Comparison of ENCODE assay signal across 14 cellular contexts in the genomic region with DNA sequence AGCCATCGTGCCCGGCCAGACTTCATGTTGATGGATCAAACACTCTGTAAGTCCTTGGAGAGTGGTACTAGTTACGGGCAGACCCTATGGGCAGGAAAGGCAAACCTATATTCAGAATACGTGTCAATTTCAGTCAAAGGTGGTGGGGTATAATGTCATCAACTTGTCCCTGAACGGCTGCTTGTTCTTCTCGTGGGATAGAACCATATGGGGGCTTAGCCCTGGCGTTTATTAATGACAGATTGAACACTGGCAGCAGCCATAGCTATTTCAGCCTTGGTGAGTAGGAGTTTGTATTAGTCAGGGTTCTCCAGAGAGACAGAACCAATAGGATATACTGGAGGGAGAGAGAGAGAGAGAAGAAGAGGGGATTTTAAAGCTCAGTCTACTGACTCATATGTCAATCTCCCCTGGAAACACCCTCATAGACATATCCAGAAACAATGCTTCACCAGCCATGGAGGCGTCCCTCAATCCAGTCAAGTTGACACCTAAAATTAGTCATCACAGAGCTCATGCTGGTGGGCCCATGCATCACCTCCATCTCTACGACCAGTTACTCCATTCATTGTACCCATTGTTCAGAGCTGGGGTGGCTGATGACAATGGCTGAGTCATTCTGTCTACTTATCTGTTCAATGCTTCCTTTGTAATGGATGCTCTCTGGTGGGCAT. TPM values are rescaled to one million over a fixed set of nuclear protein-coding genes. Genes with fewer than 3 reads are reported as not detected.
DNase-seq lines count a peak whose midpoint lies in the region; ATAC-seq and TF ChIP-seq lines count a peak whose summit lies in the region.
"Had no signal": no experiment of that assay in that cellular context is flagged by ENCODE, and none has a peak within 500 bp of the region (broad histone marks: within the 10 kb centered on the region; RNA-seq: fewer than 3 reads in every experiment).

No MANE protein-coding gene starts in this region.

- H3K9me3 Mint-ChIP-seq in activated CD8-positive, alpha-beta memory T cell treated with anti-CD3 and anti-CD28 coated beads, Interleukin-2, amount 10 ng/mL, durations not matched to agents 7 days and 5 days (ENCODE audit: low read depth): no peaks in the 10 kb centered on the region

- TF ChIP-seq CTCF in body of pancreas (IDR thresholded peaks at IDR 0.05): no peak

- no peak overlapping the region for H3K4me3 Mint-ChIP-seq in activated CD8-positive, alpha-beta memory T cell treated with anti-CD3 and anti-CD28 coated beads, Interleukin-2, amount 10 ng/mL, durations not matched to agents 7 days and 5 days

- H3K27me3 ChIP-seq in body of pancreas: no peaks in the 10 kb centered on the region
- H3K27me3 ChIP-seq: left lung had no signal

- TF ChIP-seq POLR2A in body of pancreas (IDR thresholded peaks at IDR 0.05): no peak

- no peaks in the 10 kb centered on the region for H3K4me1 ChIP-seq in body of pancreas
- H3K4me1 ChIP-seq: left lung had no signal

- CTCF ChIA-PET in activated CD8-positive, alpha-beta memory T cell treated with anti-CD3 and anti-CD28 coated beads, Interleukin-2, amount 10 ng/mL, durations not matched to agents 7 days and 5 days (lab: Charles Lee): interaction anchor here (1.1 to 1.3 kb wide), 2 partner anchors 30 to 40 kb away, joined by 4 to 5 read pairs; no protein-coding TSS in a partner anchor

- no peaks in the 10 kb centered on the region for H3K36me3 Mint-ChIP-seq in activated CD8-positive, alpha-beta memory T cell treated with anti-CD3 and anti-CD28 coated beads, Interleukin-2, amount 10 ng/mL, durations not matched to agents 7 days and 5 days

- no peaks in the 10 kb centered on the region for H3K9me3 ChIP-seq in body of pancreas
- H3K9me3 ChIP-seq: neutrophil had no signal

- DNase-seq in activated CD8-positive, alpha-beta memory T cell treated with anti-CD3 and anti-CD28 coated beads, Interleukin-2, amount 10 ng/mL, durations not matched to agents 7 days and 5 days: peak; percentile 56
- no peak for DNase-seq in activated CD8-positive, alpha-beta memory T cell treated with anti-CD3 and anti-CD28 coated beads for 24 hours
- DNase-seq in astrocyte of the hippocampus (ENCODE audit: low read depth, low spot score): peak; percentile 27
- DNase-seq in stimulated activated CD4-positive, alpha-beta T cell treated with anti-CD3 and anti-CD28 coated beads, TNF-alpha, amount 100 ng/mL, for 48 hours (ENCODE audit: low read depth in 3 of 3): peak in 2 of 3 donors; percentile 40 to 73
- no peak for DNase-seq in body of pancreas
- DNase-seq in NCI-H1436 treated with DMSO at 0.1 percent for 48 hours (lab: John Stamatoyannopoulos, UW): no peak
- DNase-seq in NCI-H146 (lab: John Stamatoyannopoulos, UW): no peak
- DNase-seq: left lung, NCI-H2081 treated with DMSO at 0.1 percent for 48 hours, OCI-M1 had no signal

- no peak overlapping the region for H3K4me3 ChIP-seq in body of pancreas
- H3K4me3 ChIP-seq: left lung had no signal

- H3K27ac Mint-ChIP-seq in activated CD8-positive, alpha-beta memory T cell treated with anti-CD3 and anti-CD28 coated beads, Interleukin-2, amount 10 ng/mL, durations not matched to agents 7 days and 5 days: no peak overlapping the region
- H3K27ac Mint-ChIP-seq: activated T-helper 2 cell treated with anti-CD3 and anti-CD28 coated beads, Interferon-gamma antibody, Interleukin-2, Interleukin-4, amounts not matched to agents 10 μg/mL and 5 μg/mL and 100 μg/mL, durations not matched to agents 14 hours and 24 hours and 36 hours had no signal

- H3K27ac ChIP-seq in body of pancreas: no peak overlapping the region
- H3K27ac ChIP-seq: KMS-11, left lung, neutrophil had no signal

- no peaks in the 10 kb centered on the region for H3K36me3 ChIP-seq in body of pancreas (replicated peaks in 1 of 2; ENCODE audit: insufficient read depth in 1 of 2, low read depth in 2 of 2)
- H3K36me3 ChIP-seq: left lung, neutrophil had no signal

- no peaks in the 10 kb centered on the region for H3K27me3 Mint-ChIP-seq in activated CD8-positive, alpha-beta memory T cell treated with anti-CD3 and anti-CD28 coated beads, Interleukin-2, amount 10 ng/mL, durations not matched to agents 7 days and 5 days

- no peak for ATAC-seq in activated CD8-positive, alpha-beta memory T cell treated with anti-CD3 and anti-CD28 coated beads, Interleukin-2, amount 10 ng/mL, durations not matched to agents 7 days and 5 days
- ATAC-seq in HG03565 (IDR thresholded peaks at IDR 0.05; ENCODE audit: unreplicated experiment): peak; percentile 51
- ATAC-seq in body of pancreas: no peak
- ATAC-seq: left lung had no signal

- intact Hi-C loops in body of pancreas (cut with DNase I): no loop called here

- peaks cover 18% of the 10 kb centered on the region for H3K4me1 Mint-ChIP-seq in activated CD8-positive, alpha-beta memory T cell treated with anti-CD3 and anti-CD28 coated beads, Interleukin-2, amount 10 ng/mL, durations not matched to agents 7 days and 5 days

- WGBS in body of pancreas, 2 donors: 55 to 66% methylated on average over 9 of the region's 9 CpGs

RNA-seq across cellular contexts. Expression of gene AQP10, which starts 16.1 kb away (rescaled TPM):
- not detected for total RNA-seq in activated CD8-positive, alpha-beta memory T cell treated with anti-CD3 and anti-CD28 coated beads, Interleukin-2, amount 10 ng/mL, durations not matched to agents 7 days and 5 days
- total RNA-seq in body of pancreas: under 1 TPM in 1 of 2 donors, not detected in 1; 0.26 TPM
- total RNA-seq: activated T-helper 2 cell treated with anti-CD3 and anti-CD28 coated beads, Interferon-gamma antibody, Interleukin-2, Interleukin-4, amounts not matched to agents 10 μg/mL and 5 μg/mL and 100 μg/mL, durations not matched to agents 14 hours and 24 hours and 36 hours had no signal

RNA-seq across cellular contexts. Expression of gene ATP8B2, which starts 20.5 kb away (rescaled TPM):
- 10 to 100 TPM; 46.3 to 67.3 TPM for total RNA-seq in activated CD8-positive, alpha-beta memory T cell treated with anti-CD3 and anti-CD28 coated beads, Interleukin-2, amount 10 ng/mL, durations not matched to agents 7 days and 5 days
- 10 to 100 TPM; 10.9 to 16.3 TPM for total RNA-seq in body of pancreas

RNA-seq across cellular contexts. Expression of gene HAX1, which starts 32.4 kb away (rescaled TPM):
- total RNA-seq in activated CD8-positive, alpha-beta memory T cell treated with anti-CD3 and anti-CD28 coated beads, Interleukin-2, amount 10 ng/mL, durations not matched to agents 7 days and 5 days: 100 to 1,000 TPM; 104 to 123 TPM
- total RNA-seq in body of pancreas: 10 to 100 TPM; 44.5 to 54.5 TPM

Comparison
In these comparisons a context has a peak if more than half of its experiments do, and no peak if none do; other contexts are left out.
1. DNase-seq: peak in activated CD8-positive, alpha-beta memory T cell treated with anti-CD3 and anti-CD28 coated beads, Interleukin-2, amount 10 ng/mL, durations not matched to agents 7 days and 5 days (single experiment), astrocyte of the hippocampus (single experiment) and stimulated activated CD4-positive, alpha-beta T cell treated with anti-CD3 and anti-CD28 coated beads, TNF-alpha, amount 100 ng/mL, for 48 hours (2 of 3); none in activated CD8-positive, alpha-beta memory T cell treated with anti-CD3 and anti-CD28 coated beads for 24 hours (single experiment), body of pancreas (0 of 4), NCI-H1436 treated with DMSO at 0.1 percent for 48 hours (single experiment) and NCI-H146 (single experiment).